In genomic region chr10:110144526-110144925, GRCh38 we compare ENCODE assay signal across 20 cellular contexts.
"Had no signal": no experiment of that assay in that cellular context is flagged by ENCODE, and none has a peak within 500 bp of the region (broad histone marks: within the 10 kb centered on the region; RNA-seq: fewer than 3 reads in every experiment).

No MANE protein-coding gene starts in this region.

- H3K4me3 ChIP-seq: left ventricle myocardium inferior, lung, mucosa of descending colon, ovary, right atrium auricular region, right lobe of liver, skin epidermis, tibial nerve, uterus had no signal

- ATAC-seq: mucosa of descending colon; naive thymus-derived CD4-positive, alpha-beta T cell; natural killer cell treated with Interleukin-12 subunit alpha and Interleukin-12 subunit beta and Interleukin-15 and Interleukin-18, amount 100 ng/mL, for 72 hours; right lobe of liver; stimulated activated effector memory CD8-positive, alpha-beta T cell treated with anti-CD3 and anti-CD28 coated beads, Interleukin-12 subunit alpha, Interleukin-12 subunit beta, amount 100 ng/mL, for 72 hours had no signal

- DNase-seq: hypothalamus; islet precursor cell; left ventricle myocardium inferior; mesendoderm; midbrain; mucosa of descending colon; naive thymus-derived CD4-positive, alpha-beta T cell; ovary; right lobe of liver; stimulated activated CD4-positive, alpha-beta T cell treated with anti-CD3 and anti-CD28 coated beads, Interleukin-12 subunit alpha, Interleukin-12 subunit beta, amount 100 ng/mL, for 4 hours; stimulated activated CD4-positive, alpha-beta T cell treated with anti-CD3 and anti-CD28 coated beads, Interleukin-4, amount 100 ng/mL, for 24 hours; stimulated activated naive CD4-positive, alpha-beta T cell; substantia nigra; uterus had no signal
